12 cellular contexts compared by ENCODE assay signal in the genomic region with DNA sequence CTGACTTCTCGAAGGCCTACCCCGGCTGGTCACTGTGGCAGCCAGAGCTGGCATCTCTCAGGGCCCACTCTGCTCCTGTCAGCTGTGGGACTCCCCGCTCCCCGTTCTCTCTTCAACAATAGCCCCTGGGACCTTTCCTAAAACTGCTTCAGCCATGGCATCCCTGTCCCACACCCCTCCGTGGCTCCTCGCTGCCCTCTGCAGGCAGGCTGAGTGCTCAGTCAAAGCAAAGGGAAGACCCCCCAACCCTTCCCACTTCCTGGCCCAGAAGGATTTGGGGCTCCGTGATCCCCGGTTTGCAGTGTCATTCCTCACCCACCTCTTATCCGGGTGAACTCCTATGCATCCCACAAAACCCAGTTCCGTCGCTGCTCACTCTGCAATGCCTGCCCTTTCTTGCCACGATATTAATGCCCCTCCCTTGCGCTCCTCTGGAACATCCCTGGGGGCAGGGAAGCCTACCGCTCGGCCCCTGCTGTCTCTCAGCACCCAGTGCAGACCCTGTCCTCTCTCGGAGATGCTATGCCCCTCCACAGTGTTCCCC. TPM values are rescaled to one million over a fixed set of nuclear protein-coding genes. Genes with fewer than 3 reads are reported as not detected.
DNase-seq lines count a peak whose midpoint lies in the region; ATAC-seq, FAIRE-seq and TF ChIP-seq lines count a peak whose summit lies in the region.
"Had no signal": no experiment of that assay in that cellular context is flagged by ENCODE, and none has a peak within 500 bp of the region (broad histone marks: within the 10 kb centered on the region; RNA-seq: fewer than 3 reads in every experiment).

No MANE protein-coding gene starts in this region.

- H3K9me3 Mint-ChIP-seq in activated CD4-positive, alpha-beta memory T cell treated with anti-CD3 and anti-CD28 coated beads for 36 hours = no peaks in the 10 kb centered on the region

- TF ChIP-seq CTCF in D721Med (IDR thresholded peaks at IDR 0.05; ENCODE audit: insufficient read depth, missing control alignments) (peak; percentile 39), HEK293 (tag by site-specific recombination; IDR thresholded peaks at IDR 0.05) (no peak), astrocyte of the cerebellum (IDR thresholded peaks at IDR 0.05; ENCODE audit: low read depth, low read length, missing control alignments) (peak; percentile 66), right lobe of liver (IDR thresholded peaks at IDR 0.05) (peak in 3 of 4 donors; percentile 36 to 45 (median 39))

- H3K36me3 ChIP-seq in HEK293 (ENCODE audit: control insufficient read depth in 2 of 2, insufficient read depth in 1 of 2, low read length in 2 of 2) (no peaks in the 10 kb centered on the region), right lobe of liver (no peaks in the 10 kb centered on the region)

- H3K36me3 Mint-ChIP-seq in activated CD4-positive, alpha-beta memory T cell treated with anti-CD3 and anti-CD28 coated beads for 36 hours = no peaks in the 10 kb centered on the region

- H3K4me1 ChIP-seq in HEK293 (ENCODE audit: control insufficient read depth, insufficient read depth, low read length) (no peaks in the 10 kb centered on the region), right lobe of liver (peaks cover 0 to 12% (median 0%) of the 10 kb centered on the region in 4 donors)

- no peaks in the 10 kb centered on the region for H3K9me3 ChIP-seq in HEK293 (ENCODE audit: control insufficient read depth, insufficient read depth, low read depth, low read length)
- H3K9me3 ChIP-seq in right lobe of liver = no peaks in the 10 kb centered on the region
- H3K9me3 ChIP-seq: mucosa of descending colon had no signal

- H3K27me3 Mint-ChIP-seq in activated CD4-positive, alpha-beta memory T cell treated with anti-CD3 and anti-CD28 coated beads for 36 hours = no peaks in the 10 kb centered on the region

- H3K27ac Mint-ChIP-seq in activated CD4-positive, alpha-beta memory T cell treated with anti-CD3 and anti-CD28 coated beads for 36 hours = no peak overlapping the region

- CTCF ChIA-PET in HEK293 (lab: Yijun Ruan, JAX) = interaction anchor here (0.6 to 1.1 kb wide), 4 partner anchors 10 to 281 kb away, joined by 3 to 4 read pairs (median 4); no protein-coding TSS in a partner anchor
- CTCF ChIA-PET in activated CD4-positive, alpha-beta memory T cell treated with anti-CD3 and anti-CD28 coated beads for 36 hours (lab: Charles Lee) = no interaction called here

- H3K4me3 ChIP-seq in HEK293 (ENCODE audit: low read depth, low read length) (no peak overlapping the region), astrocyte of the cerebellum (ENCODE audit: low read depth, low read length) (no peak overlapping the region), right lobe of liver (no peak overlapping the region)
- H3K4me3 ChIP-seq: mucosa of descending colon had no signal

- ATAC-seq in right lobe of liver (peak in 1 of 4 donors; percentile 29), GM21528 (IDR thresholded peaks at IDR 0.05; ENCODE audit: low FRiP score, unreplicated experiment) (no peak), HG02884 (IDR thresholded peaks at IDR 0.05; ENCODE audit: unreplicated experiment) (no peak)
- ATAC-seq: mucosa of descending colon had no signal

- H3K4me3 Mint-ChIP-seq in activated CD4-positive, alpha-beta memory T cell treated with anti-CD3 and anti-CD28 coated beads for 36 hours = no peak overlapping the region

- no peaks in the 10 kb centered on the region for H3K4me1 Mint-ChIP-seq in activated CD4-positive, alpha-beta memory T cell treated with anti-CD3 and anti-CD28 coated beads for 36 hours (ENCODE audit: low read depth)

- POLR2A ChIA-PET in HEK293 (lab: Yijun Ruan, JAX) = no interaction called here
- POLR2A ChIA-PET in activated CD4-positive, alpha-beta memory T cell treated with anti-CD3 and anti-CD28 coated beads for 36 hours (lab: Charles Lee) = no interaction called here

- H3K27me3 ChIP-seq in right lobe of liver = no peaks in the 10 kb centered on the region

- TF ChIP-seq POLR2A in right lobe of liver (IDR thresholded peaks at IDR 0.05) = no peak

- intact Hi-C loops in right lobe of liver (cut with DNase I) = no loop called here
- intact Hi-C loops in activated CD4-positive, alpha-beta memory T cell treated with anti-CD3 and anti-CD28 coated beads for 36 hours (cut with micrococcal nuclease) = no loop called here

- 60% methylated on average over 12 of the region's 16 CpGs for WGBS in right lobe of liver (ENCODE audit: insufficient coverage, low coverage, low lambda C conversion rate, missing lambda C conversion rate)

- no peak for FAIRE-seq in D721Med (lab: Jason Lieb, UNC)

- H3K27ac ChIP-seq in HEK293 (ENCODE audit: extremely low read depth, low read depth, low read length) (no peak overlapping the region), right lobe of liver (no peak overlapping the region)

- DNase-seq in D721Med (ENCODE audit: insufficient read length, low spot score) (no peak), astrocyte of the cerebellum (ENCODE audit: low read depth) (no peak), right lobe of liver (no peak), Ammon's horn (ENCODE audit: low spot score) (no peak)
- no peak for DNase-seq in activated CD4-positive, alpha-beta memory T cell treated with anti-CD3 and anti-CD28 coated beads for 36 hours
- DNase-seq: activated CD4-positive, CD25-positive, alpha-beta regulatory T cell; mucosa of descending colon; NCI-H146 had no signal

- in situ Hi-C loops in astrocyte of the cerebellum (cut with HindIII; ENCODE audit: low sequenced_read_pairs) = no loop called here

TF ChIP-seq in HEK293, 187 proteins besides CTCF, POLR2A, EP300 and RAD21:
- TF ChIP-seq ZFP3 (tag by site-specific recombination; IDR thresholded peaks at IDR 0.05; ENCODE audit: low read depth) = peak; percentile 87
- no peak for TF ChIP-seq ZNF544 (tag by site-specific recombination; IDR thresholded peaks at IDR 0.05)
TF ChIP-seq in HEK293: peak in this region for 1.

RNA-seq across cellular contexts. Expression of gene TH, which starts 1.6 kb away (rescaled TPM):
- total RNA-seq in right lobe of liver = under 1 TPM in 2 of 6 experiments, not detected in 4; 0.51 to 0.64 TPM
- total RNA-seq in activated CD4-positive, alpha-beta memory T cell treated with anti-CD3 and anti-CD28 coated beads for 36 hours = not detected
- total RNA-seq: Daoy had no signal

RNA-seq across cellular contexts. Expression of gene INS, which starts 12.2 kb away (rescaled TPM):
- not detected for total RNA-seq in right lobe of liver
- total RNA-seq in activated CD4-positive, alpha-beta memory T cell treated with anti-CD3 and anti-CD28 coated beads for 36 hours = not detected
- total RNA-seq: Daoy, mucosa of descending colon had no signal

RNA-seq across cellular contexts. Expression of gene IGF2, which starts 34.0 kb away (rescaled TPM):
- 100 to 1,000 TPM in 5 of 6 experiments, 10 to 100 TPM in 1; 86.6 to 289 (median 177) TPM for total RNA-seq in right lobe of liver
- total RNA-seq in activated CD4-positive, alpha-beta memory T cell treated with anti-CD3 and anti-CD28 coated beads for 36 hours = 10 to 100 TPM; 26.5 to 27.0 TPM
